ENCODE assay signal across 2 cellular contexts in genomic region chr17:81124377-81124776, GRCh38.
TF ChIP-seq lines count a peak whose summit lies in the region.

No MANE protein-coding gene starts in this region.

TF ChIP-seq in HEK293, 187 proteins besides CTCF, POLR2A, EP300 and RAD21:
- TF ChIP-seq, protein P1, sequence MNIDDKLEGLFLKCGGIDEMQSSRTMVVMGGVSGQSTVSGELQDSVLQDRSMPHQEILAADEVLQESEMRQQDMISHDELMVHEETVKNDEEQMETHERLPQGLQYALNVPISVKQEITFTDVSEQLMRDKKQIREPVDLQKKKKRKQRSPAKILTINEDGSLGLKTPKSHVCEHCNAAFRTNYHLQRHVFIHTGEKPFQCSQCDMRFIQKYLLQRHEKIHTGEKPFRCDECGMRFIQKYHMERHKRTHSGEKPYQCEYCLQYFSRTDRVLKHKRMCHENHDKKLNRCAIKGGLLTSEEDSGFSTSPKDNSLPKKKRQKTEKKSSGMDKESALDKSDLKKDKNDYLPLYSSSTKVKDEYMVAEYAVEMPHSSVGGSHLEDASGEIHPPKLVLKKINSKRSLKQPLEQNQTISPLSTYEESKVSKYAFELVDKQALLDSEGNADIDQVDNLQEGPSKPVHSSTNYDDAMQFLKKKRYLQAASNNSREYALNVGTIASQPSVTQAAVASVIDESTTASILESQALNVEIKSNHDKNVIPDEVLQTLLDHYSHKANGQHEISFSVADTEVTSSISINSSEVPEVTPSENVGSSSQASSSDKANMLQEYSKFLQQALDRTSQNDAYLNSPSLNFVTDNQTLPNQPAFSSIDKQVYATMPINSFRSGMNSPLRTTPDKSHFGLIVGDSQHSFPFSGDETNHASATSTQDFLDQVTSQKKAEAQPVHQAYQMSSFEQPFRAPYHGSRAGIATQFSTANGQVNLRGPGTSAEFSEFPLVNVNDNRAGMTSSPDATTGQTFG (tag by site-specific recombination; IDR thresholded peaks at IDR 0.05; ENCODE audit: borderline replicate concordance), result no peak
- no peak for TF ChIP-seq ZNF561 (tag by site-specific recombination; IDR thresholded peaks at IDR 0.05; ENCODE audit: borderline replicate concordance)
- no peak for TF ChIP-seq KLF1 (tag by site-specific recombination; IDR thresholded peaks at IDR 0.05)
- peak; percentile 65 for TF ChIP-seq GLIS2 (tag by site-specific recombination; IDR thresholded peaks at IDR 0.05)
- no peak for TF ChIP-seq HOXD13 (CRISPR knock-in tag; IDR thresholded peaks at IDR 0.05; ENCODE audit: borderline replicate concordance)
- no peak for TF ChIP-seq ZNF37A (tag by site-specific recombination; IDR thresholded peaks at IDR 0.05)
- no peak for TF ChIP-seq ZNF24 (tag by site-specific recombination; IDR thresholded peaks at IDR 0.05)
- TF ChIP-seq ZNF341 (tag by site-specific recombination; IDR thresholded peaks at IDR 0.05; ENCODE audit: low read depth), result no peak
TF ChIP-seq in HEK293: peak in this region for 1.

TF ChIP-seq in K562, 482 proteins besides CTCF, POLR2A, EP300 and RAD21:
- TF ChIP-seq THAP12 (CRISPR knock-in tag; IDR thresholded peaks at IDR 0.05) (0 out of 2 replicates have a peak, but pooled peaks have one; percentile 8), NONO (IDR thresholded peaks at IDR 0.05; ENCODE audit: low read depth in 2 of 2, low read length in 1 of 2) (no peak)
